1 cellular context compared by ENCODE assay signal in the genomic region with DNA sequence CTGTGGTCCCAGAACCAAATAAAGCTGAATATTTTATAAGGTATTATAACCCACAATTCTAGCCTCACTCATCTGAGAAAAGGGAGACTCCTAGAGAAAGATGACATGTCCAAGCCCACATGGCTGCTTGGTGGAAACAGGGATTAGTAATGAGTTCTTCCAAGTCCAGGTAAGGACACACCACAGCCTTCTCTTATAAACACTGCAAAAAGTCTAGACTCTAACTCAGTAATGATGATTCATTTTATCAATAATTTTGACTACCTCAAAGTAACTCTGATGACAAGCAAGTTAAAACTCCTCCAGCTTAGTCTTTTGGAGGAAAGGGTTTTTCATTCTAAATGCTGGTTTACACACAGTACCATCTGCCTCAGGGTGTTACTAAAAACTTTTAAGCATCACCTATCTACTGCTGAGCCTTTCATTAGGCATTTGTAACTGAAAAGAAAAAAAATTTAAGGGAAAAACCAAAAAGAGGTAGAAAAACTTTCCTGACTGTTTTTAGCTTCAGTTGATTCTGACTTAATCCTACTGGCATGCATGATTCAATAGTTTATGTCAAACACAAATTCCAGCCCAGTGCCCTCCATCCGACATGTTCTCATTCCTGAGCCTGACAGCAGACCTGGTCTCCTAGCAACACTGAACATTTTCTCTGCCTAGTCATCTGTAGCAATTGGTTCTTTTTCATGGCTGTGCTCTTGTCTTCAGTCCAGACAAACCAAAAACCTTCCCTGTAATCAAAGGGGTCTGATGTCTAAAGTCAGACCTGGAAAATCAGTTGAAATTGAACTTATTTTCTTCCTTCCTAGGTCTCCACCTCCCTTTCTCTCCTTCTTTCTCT.
TF ChIP-seq lines count a peak whose summit lies in the region.

No MANE protein-coding gene starts in this region.

TF ChIP-seq in WTC11, 78 proteins besides CTCF, POLR2A, EP300 and RAD21 (continued from another document):
- TF ChIP-seq, protein P1, sequence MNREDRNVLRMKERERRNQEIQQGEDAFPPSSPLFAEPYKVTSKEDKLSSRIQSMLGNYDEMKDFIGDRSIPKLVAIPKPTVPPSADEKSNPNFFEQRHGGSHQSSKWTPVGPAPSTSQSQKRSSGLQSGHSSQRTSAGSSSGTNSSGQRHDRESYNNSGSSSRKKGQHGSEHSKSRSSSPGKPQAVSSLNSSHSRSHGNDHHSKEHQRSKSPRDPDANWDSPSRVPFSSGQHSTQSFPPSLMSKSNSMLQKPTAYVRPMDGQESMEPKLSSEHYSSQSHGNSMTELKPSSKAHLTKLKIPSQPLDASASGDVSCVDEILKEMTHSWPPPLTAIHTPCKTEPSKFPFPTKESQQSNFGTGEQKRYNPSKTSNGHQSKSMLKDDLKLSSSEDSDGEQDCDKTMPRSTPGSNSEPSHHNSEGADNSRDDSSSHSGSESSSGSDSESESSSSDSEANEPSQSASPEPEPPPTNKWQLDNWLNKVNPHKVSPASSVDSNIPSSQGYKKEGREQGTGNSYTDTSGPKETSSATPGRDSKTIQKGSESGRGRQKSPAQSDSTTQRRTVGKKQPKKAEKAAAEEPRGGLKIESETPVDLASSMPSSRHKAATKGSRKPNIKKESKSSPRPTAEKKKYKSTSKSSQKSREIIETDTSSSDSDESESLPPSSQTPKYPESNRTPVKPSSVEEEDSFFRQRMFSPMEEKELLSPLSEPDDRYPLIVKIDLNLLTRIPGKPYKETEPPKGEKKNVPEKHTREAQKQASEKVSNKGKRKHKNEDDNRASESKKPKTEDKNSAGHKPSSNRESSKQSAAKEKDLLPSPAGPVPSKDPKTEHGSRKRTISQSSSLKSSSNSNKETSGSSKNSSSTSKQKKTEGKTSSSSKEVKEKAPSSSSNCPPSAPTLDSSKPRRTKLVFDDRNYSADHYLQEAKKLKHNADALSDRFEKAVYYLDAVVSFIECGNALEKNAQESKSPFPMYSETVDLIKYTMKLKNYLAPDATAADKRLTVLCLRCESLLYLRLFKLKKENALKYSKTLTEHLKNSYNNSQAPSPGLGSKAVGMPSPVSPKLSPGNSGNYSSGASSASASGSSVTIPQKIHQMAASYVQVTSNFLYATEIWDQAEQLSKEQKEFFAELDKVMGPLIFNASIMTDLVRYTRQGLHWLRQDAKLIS (CRISPR knock-in tag; IDR thresholded peaks at IDR 0.05; ENCODE audit: borderline replicate concordance): no peak
- TF ChIP-seq, protein P2, sequence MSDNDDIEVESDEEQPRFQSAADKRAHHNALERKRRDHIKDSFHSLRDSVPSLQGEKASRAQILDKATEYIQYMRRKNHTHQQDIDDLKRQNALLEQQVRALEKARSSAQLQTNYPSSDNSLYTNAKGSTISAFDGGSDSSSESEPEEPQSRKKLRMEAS (CRISPR knock-in tag; IDR thresholded peaks at IDR 0.05): no peak
- TF ChIP-seq ZNF317 (CRISPR knock-in tag; IDR thresholded peaks at IDR 0.05; ENCODE audit: borderline replicate concordance, low read depth) (no peak), ZNF416 (CRISPR knock-in tag; IDR thresholded peaks at IDR 0.05) (no peak), ETV6 (CRISPR knock-in tag; IDR thresholded peaks at IDR 0.05) (no peak)
- TF ChIP-seq, protein P3, sequence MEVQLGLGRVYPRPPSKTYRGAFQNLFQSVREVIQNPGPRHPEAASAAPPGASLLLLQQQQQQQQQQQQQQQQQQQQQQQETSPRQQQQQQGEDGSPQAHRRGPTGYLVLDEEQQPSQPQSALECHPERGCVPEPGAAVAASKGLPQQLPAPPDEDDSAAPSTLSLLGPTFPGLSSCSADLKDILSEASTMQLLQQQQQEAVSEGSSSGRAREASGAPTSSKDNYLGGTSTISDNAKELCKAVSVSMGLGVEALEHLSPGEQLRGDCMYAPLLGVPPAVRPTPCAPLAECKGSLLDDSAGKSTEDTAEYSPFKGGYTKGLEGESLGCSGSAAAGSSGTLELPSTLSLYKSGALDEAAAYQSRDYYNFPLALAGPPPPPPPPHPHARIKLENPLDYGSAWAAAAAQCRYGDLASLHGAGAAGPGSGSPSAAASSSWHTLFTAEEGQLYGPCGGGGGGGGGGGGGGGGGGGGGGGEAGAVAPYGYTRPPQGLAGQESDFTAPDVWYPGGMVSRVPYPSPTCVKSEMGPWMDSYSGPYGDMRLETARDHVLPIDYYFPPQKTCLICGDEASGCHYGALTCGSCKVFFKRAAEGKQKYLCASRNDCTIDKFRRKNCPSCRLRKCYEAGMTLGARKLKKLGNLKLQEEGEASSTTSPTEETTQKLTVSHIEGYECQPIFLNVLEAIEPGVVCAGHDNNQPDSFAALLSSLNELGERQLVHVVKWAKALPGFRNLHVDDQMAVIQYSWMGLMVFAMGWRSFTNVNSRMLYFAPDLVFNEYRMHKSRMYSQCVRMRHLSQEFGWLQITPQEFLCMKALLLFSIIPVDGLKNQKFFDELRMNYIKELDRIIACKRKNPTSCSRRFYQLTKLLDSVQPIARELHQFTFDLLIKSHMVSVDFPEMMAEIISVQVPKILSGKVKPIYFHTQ (CRISPR knock-in tag; IDR thresholded peaks at IDR 0.05): no peak
- TF ChIP-seq, protein P4, sequence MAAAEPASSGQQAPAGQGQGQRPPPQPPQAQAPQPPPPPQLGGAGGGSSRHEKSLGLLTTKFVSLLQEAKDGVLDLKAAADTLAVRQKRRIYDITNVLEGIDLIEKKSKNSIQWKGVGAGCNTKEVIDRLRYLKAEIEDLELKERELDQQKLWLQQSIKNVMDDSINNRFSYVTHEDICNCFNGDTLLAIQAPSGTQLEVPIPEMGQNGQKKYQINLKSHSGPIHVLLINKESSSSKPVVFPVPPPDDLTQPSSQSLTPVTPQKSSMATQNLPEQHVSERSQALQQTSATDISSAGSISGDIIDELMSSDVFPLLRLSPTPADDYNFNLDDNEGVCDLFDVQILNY (CRISPR knock-in tag; IDR thresholded peaks at IDR 0.05): no peak
